ENCODE assay signal across 14 cellular contexts in the genomic region with DNA sequence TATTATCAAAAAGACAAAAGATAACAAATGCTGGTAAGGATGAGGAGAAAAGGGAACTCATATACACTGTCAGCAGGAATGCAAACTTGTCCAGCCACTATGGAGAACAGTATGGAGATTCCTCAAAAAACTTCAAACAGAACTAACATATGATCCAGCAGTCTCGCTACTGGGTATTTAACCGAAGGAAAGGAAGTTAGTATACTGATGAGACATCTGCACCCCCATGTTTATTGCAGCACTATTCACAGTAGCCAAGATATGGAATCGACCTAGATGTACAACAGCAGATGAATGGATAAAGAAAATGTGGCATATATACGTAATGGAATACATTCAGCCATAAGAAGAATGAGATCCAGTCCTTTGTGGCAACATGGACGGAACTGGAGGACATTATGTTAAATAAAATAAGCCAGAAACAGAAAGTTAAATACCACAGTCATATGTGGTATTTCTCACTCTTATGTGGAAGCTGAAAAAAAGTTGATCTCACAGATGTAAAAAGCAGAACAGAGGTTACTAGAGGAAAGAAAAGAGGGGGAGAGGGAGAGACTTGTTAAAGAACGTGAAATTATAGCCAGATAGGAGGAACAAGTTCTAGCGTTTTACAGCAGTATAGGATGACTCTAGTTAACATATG.
A peak's percentile ranks its signal among the peaks of the same experiment; 100 is the strongest.
DNase-seq lines count a peak whose midpoint lies in the region; ATAC-seq lines count a peak whose summit lies in the region.
"Had no signal": no experiment of that assay in that cellular context is flagged by ENCODE, and none has a peak within 500 bp of the region (broad histone marks: within the 10 kb centered on the region; RNA-seq: fewer than 3 reads in every experiment).

No MANE protein-coding gene starts in this region.

- WGBS in thymus: 20% methylated on average over 7 of the region's 7 CpGs

- peak overlapping the region; percentile 2 for H3K4me3 ChIP-seq in thymus (ENCODE audit: low read length)

- peaks cover 14 to 26% of the 10 kb centered on the region in 2 donors for H3K36me3 Mint-ChIP-seq in activated T-cell treated with anti-CD3 and anti-CD28 coated beads, Interleukin-2, amount 50 U/mL, for 72 hours (ENCODE audit: insufficient read depth in 2 of 2)
- peaks cover 6% of the 10 kb centered on the region for H3K36me3 Mint-ChIP-seq in central memory CD8-positive, alpha-beta T cell (ENCODE audit: insufficient read depth)

- ATAC-seq in activated T-cell treated with anti-CD3 and anti-CD28 coated beads, Interleukin-2, amount 50 U/mL, for 72 hours (replicated peaks in 1 of 2): peak; percentile 77 to 79
- peak; percentile 76 for ATAC-seq in central memory CD8-positive, alpha-beta T cell (replicated peaks; ENCODE audit: extremely low read depth, poor library complexity, severe bottlenecking)
- ATAC-seq: T-helper 17 cell had no signal

- no peaks in the 10 kb centered on the region for H3K36me3 ChIP-seq in thymus (ENCODE audit: control insufficient read depth, insufficient read depth)

- peaks cover 6 to 7% of the 10 kb centered on the region in 2 donors for H3K9me3 Mint-ChIP-seq in activated T-cell treated with anti-CD3 and anti-CD28 coated beads, Interleukin-2, amount 50 U/mL, for 72 hours
- no peaks in the 10 kb centered on the region for H3K9me3 Mint-ChIP-seq in central memory CD8-positive, alpha-beta T cell

- H3K4me1 ChIP-seq in thymus (ENCODE audit: control insufficient read depth, insufficient read depth, low read length): peaks cover 9% of the 10 kb centered on the region

- H3K9me3 ChIP-seq in thymus (ENCODE audit: control insufficient read depth): no peaks in the 10 kb centered on the region

- H3K27me3 ChIP-seq in thymus (ENCODE audit: control insufficient read depth, insufficient read depth): no peaks in the 10 kb centered on the region

- peaks cover 37% of the 10 kb centered on the region for H3K4me1 Mint-ChIP-seq in activated T-cell treated with anti-CD3 and anti-CD28 coated beads, Interleukin-2, amount 50 U/mL, for 72 hours (ENCODE audit: low read depth)
- H3K4me1 Mint-ChIP-seq in central memory CD8-positive, alpha-beta T cell: peaks cover 18% of the 10 kb centered on the region

- no peaks in the 10 kb centered on the region for H3K27me3 Mint-ChIP-seq in activated T-cell treated with anti-CD3 and anti-CD28 coated beads, Interleukin-2, amount 50 U/mL, for 72 hours (ENCODE audit: low read depth)
- no peaks in the 10 kb centered on the region for H3K27me3 Mint-ChIP-seq in central memory CD8-positive, alpha-beta T cell
- H3K27me3 Mint-ChIP-seq: T-helper 17 cell had no signal

- peak overlapping the region; percentile 54 to 56 for H3K4me3 Mint-ChIP-seq in activated T-cell treated with anti-CD3 and anti-CD28 coated beads, Interleukin-2, amount 50 U/mL, for 72 hours
- H3K4me3 Mint-ChIP-seq in central memory CD8-positive, alpha-beta T cell: peak overlapping the region; percentile 49
- H3K4me3 Mint-ChIP-seq: T-helper 17 cell had no signal

- DNase-seq in activated T-cell treated with anti-CD3 and anti-CD28 coated beads, Interleukin-2, amount 50 U/mL, for 72 hours: no peak
- DNase-seq in activated T-cell treated with anti-CD3 and anti-CD28 coated beads, Interleukin-2, amount 50 U/mL, for 1 hour: no peak
- DNase-seq in NOMO-1 treated with DMSO at 0.1 percent for 48 hours (lab: John Stamatoyannopoulos, UW; ENCODE audit: unreplicated experiment) (peak; percentile 81), NCI-H1417 (lab: John Stamatoyannopoulos, UW) (no peak), D341Med (ENCODE audit: low spot score) (no peak)
- DNase-seq in central memory CD8-positive, alpha-beta T cell (ENCODE audit: low spot score in 2 of 2): no peak
- DNase-seq in stimulated activated CD4-positive, alpha-beta T cell treated with anti-CD3 and anti-CD28 coated beads, Interleukin-4, amount 100 ng/mL, for 24 hours: no peak
- DNase-seq: activated gamma-delta T cell treated with Interleukin-2 at 50 U/mL for 16 hours; central memory CD4-positive, alpha-beta T cell; mesenchymal stem cell; NCI-H1105 treated with DMSO at 0.1 percent for 48 hours; NCI-H345; T-helper 17 cell had no signal

- H3K27ac Mint-ChIP-seq in activated T-cell treated with anti-CD3 and anti-CD28 coated beads, Interleukin-2, amount 50 U/mL, for 72 hours: peak overlapping the region; percentile 18
- H3K27ac Mint-ChIP-seq in central memory CD8-positive, alpha-beta T cell (ENCODE audit: low read depth): peak overlapping the region; percentile 30
- H3K27ac Mint-ChIP-seq: T-helper 17 cell had no signal

- H3K27ac ChIP-seq in thymus (ENCODE audit: low read depth): peak overlapping the region; percentile 60
